1 cellular context compared by ENCODE assay signal in the genomic region with DNA sequence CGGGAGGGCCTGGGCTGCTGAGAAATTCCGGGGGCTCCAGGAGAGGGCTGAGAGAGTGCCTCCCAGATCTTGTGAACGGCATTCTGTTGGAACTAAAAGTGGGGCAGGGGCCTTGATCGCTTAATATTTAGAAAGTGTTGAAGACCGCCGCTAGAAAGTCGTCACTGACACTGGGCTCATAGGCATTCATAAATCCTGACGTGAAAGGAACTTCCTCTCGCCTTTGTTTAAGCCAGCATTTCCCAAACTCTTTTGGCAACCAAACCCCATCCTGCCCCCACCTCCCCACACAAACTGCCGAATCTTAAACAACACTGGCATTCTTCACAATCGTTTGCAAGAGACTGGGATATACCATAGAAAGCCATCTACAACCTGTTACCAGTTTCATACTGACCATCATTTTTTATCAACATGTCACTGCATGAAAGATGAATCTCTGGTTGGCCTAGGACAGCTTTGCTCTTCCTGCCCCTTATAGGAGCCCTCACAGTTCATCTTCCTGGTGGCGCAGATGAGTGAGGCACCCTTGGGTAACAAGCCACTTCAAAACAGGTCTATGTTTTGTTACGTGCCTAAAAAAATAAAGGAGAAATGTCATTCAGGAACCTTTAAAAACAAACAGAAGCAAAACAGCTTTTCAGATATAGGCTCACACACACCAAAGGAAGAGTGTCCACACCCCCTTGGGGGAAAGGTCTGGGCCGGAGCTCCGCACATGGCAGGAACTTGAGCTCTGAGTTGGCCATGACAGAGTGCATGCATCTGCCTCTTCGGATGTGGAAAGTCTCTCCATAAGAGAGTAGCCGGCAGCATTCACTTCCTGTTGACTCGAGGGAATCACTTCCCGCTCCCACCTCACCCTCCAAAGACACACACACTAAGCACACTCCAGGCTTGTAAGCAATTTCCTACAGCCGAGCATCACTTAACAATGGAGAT.
TF ChIP-seq lines count a peak whose summit lies in the region.

No MANE protein-coding gene starts in this region.

TF ChIP-seq in HepG2, 621 proteins besides CTCF, POLR2A, EP300 and RAD21:
- TF ChIP-seq ZNF737 (CRISPR knock-in tag; IDR thresholded peaks at IDR 0.05; ENCODE audit: borderline replicate concordance): no peak
